In the genomic region with DNA sequence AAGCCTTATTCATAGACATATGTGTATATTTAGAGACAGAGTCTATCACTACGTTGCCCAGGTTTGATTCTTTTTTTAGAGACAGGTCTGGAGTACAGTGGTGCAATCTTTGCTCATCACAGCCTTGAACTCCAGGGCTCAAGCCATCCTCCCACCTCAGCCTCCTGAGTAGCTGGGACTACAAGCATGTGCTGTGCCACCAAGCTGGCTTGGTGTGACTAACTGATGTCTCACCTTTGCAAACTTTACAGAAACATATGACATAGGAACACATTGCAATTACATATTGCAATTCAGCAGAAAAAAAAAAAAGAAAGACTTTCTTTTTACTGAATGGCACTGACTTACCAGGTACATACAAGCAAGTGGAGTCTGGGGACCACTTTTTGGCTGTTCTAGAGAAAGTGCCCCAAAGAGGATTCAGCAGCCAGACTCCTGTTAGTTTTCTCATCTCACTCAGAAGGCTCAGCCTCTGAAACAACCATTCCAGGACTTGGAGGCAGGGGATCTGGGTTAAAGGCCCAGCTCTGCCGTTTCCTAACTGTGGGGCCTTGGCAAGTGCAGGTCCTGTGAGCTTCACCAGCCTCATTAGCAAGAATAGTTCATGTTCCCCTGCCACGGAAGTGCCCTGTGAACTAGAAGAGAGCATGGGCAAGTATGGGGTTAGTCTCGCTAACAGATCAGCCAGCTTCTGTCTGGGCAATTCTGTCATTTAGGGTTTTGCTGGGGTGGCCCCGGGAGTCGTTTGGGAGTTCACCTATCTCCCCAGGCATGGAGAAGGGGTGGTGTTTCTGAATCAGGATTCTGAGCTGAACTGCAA, we compare ENCODE assay signal across 8 cellular contexts. TPM values are rescaled to one million over a fixed set of nuclear protein-coding genes. Genes with fewer than 3 reads are reported as not detected.
DNase-seq lines count a peak whose midpoint lies in the region; ATAC-seq and TF ChIP-seq lines count a peak whose summit lies in the region.

No MANE protein-coding gene starts in this region.

- no peak for TF ChIP-seq POLR2A in NB4 (IDR thresholded peaks at IDR 0.05; ENCODE audit: extremely low read depth, insufficient read length)

- no peaks in the 10 kb centered on the region for H3K79me2 ChIP-seq in neural cell (replicated peaks; ENCODE audit: insufficient read depth, low read length)

- H3K4me2 ChIP-seq in BLaER1 treated with 17β-estradiol and CSF1 and Interleukin-3, amounts not matched to agents 10 nM and 100 nM: peak overlapping the region; percentile 85 to 99 (median 96)
- no peak overlapping the region for H3K4me2 ChIP-seq in neural cell (ENCODE audit: low read length)

- no peaks in the 10 kb centered on the region for H3K9me2 ChIP-seq in neural cell (ENCODE audit: insufficient read depth, low read length)

- TF ChIP-seq RAD21 in neural cell (conservative IDR thresholded peaks at IDR 0.05): no peak

- peak overlapping the region; percentile 43 to 93 (median 82); a peak in 21 of 22 replicates for H3K9ac ChIP-seq in BLaER1 treated with 17β-estradiol and CSF1 and Interleukin-3, amounts not matched to agents 10 nM and 100 nM
- peak overlapping the region in 1 of 2 donors; percentile 79 for H3K9ac ChIP-seq in colonic mucosa (ENCODE audit: low read depth in 2 of 2, low read length in 2 of 2)
- H3K9ac ChIP-seq in neural cell (ENCODE audit: low read length): peak overlapping the region; percentile 89

- H3K9me3 ChIP-seq in BLaER1 treated with 17β-estradiol and CSF1 and Interleukin-3, amounts not matched to agents 10 nM and 100 nM (replicated peaks in 1 of 11): 0 out of 22 replicates have a peak, but pooled peaks cover 0 to 5% (median 0%) of the 10 kb centered on the region in 11 experiments
- H3K9me3 ChIP-seq in colonic mucosa (no peaks in the 10 kb centered on the region), neural cell (ENCODE audit: low read length) (no peaks in the 10 kb centered on the region)

- H3K4me1 ChIP-seq in BLaER1 treated with 17β-estradiol and CSF1 and Interleukin-3, amounts not matched to agents 10 nM and 100 nM: peaks cover 55 to 88% (median 81%) of the 10 kb centered on the region in 10 experiments
- peaks cover 9% of the 10 kb centered on the region for H3K4me1 ChIP-seq in colonic mucosa

- H3K4me3 ChIP-seq in BLaER1 treated with 17β-estradiol and CSF1 and Interleukin-3, amounts not matched to agents 10 nM and 100 nM: peak overlapping the region; percentile 37 to 64 (median 52); a peak in 18 of 20 replicates
- H3K4me3 ChIP-seq in NB4 (ENCODE audit: low read depth, low read length) (peak overlapping the region; percentile 38), colonic mucosa (peak overlapping the region; percentile 4), neural cell (ENCODE audit: low read length) (peak overlapping the region; percentile 65)

- H3K36me3 ChIP-seq in BLaER1 treated with 17β-estradiol and CSF1 and Interleukin-3, amounts not matched to agents 10 nM and 100 nM: no peaks in the 10 kb centered on the region
- H3K36me3 ChIP-seq in colonic mucosa: no peaks in the 10 kb centered on the region
- no peaks in the 10 kb centered on the region for H3K36me3 ChIP-seq in neural cell (ENCODE audit: insufficient read depth, low read length)

- no peak overlapping the region for H2AFZ ChIP-seq in neural cell (ENCODE audit: low read depth, low read length)

- in situ Hi-C loops in G401 (cut with HindIII; ENCODE audit: low sequenced_read_pairs): loop anchor here (10.0 kb wide), 1 partner anchor 279 kb away; no protein-coding TSS in a partner anchor

- no peak for DNase-seq in NB4 (ENCODE audit: low read depth)
- no peak for DNase-seq in colonic mucosa
- no peak for DNase-seq in NCI-H1930 (lab: John Stamatoyannopoulos, UW)
- no peak for DNase-seq in G401 (ENCODE audit: low spot score)

- H3F3A ChIP-seq in neural cell (ENCODE audit: insufficient read depth, low read length, poor library complexity, severe bottlenecking): no peaks in the 10 kb centered on the region

- intact Hi-C loops in colonic mucosa (cut with DNase I): loop anchor here (5.0 kb wide), 1 partner anchor 351 kb away; a partner anchor contains a TSS

- no peaks in the 10 kb centered on the region for H3K27me3 ChIP-seq in BLaER1 treated with 17β-estradiol and CSF1 and Interleukin-3, amounts not matched to agents 10 nM and 100 nM
- H3K27me3 ChIP-seq in colonic mucosa: no peaks in the 10 kb centered on the region
- no peaks in the 10 kb centered on the region for H3K27me3 ChIP-seq in neural cell (ENCODE audit: insufficient read depth, low read depth, low read length)

- peak overlapping the region; percentile 24 to 99 (median 93); a peak in 21 of 22 replicates for H3K27ac ChIP-seq in BLaER1 treated with 17β-estradiol and CSF1 and Interleukin-3, amounts not matched to agents 10 nM and 100 nM
- peak overlapping the region; percentile 55 for H3K27ac ChIP-seq in colonic mucosa
- peak overlapping the region; percentile 98 for H3K27ac ChIP-seq in neural cell (ENCODE audit: low read length)

- TF ChIP-seq CTCF in NB4 (IDR thresholded peaks at IDR 0.05; ENCODE audit: low read depth, low read length): no peak
- TF ChIP-seq CTCF in colonic mucosa (IDR thresholded peaks at IDR 0.05): no peak
- no peak for TF ChIP-seq CTCF in neural cell (IDR thresholded peaks at IDR 0.05; ENCODE audit: poor library complexity, severe bottlenecking)

- H4K20me1 ChIP-seq in BLaER1 treated with 17β-estradiol and CSF1 and Interleukin-3, amounts not matched to agents 10 nM and 100 nM: no peaks in the 10 kb centered on the region
- no peaks in the 10 kb centered on the region for H4K20me1 ChIP-seq in neural cell (ENCODE audit: insufficient read depth)

- TF ChIP-seq EP300 in neural cell (conservative IDR thresholded peaks at IDR 0.05; ENCODE audit: poor library complexity, severe bottlenecking): no peak

- ATAC-seq in GM19395 (IDR thresholded peaks at IDR 0.05; ENCODE audit: unreplicated experiment) (no peak), HG03175 (IDR thresholded peaks at IDR 0.05; ENCODE audit: unreplicated experiment) (no peak)

TF ChIP-seq in neural cell, 6 proteins besides CTCF, POLR2A, EP300 and RAD21:
- TF ChIP-seq SMC3 (conservative IDR thresholded peaks at IDR 0.05; ENCODE audit: poor library complexity) (no peak), EZH2 (IDR thresholded peaks at IDR 0.05; ENCODE audit: borderline replicate concordance, insufficient read depth, low read length, poor library complexity, severe bottlenecking) (no peak), TAF1 (IDR thresholded peaks at IDR 0.05; ENCODE audit: low read depth) (no peak), MXI1 (conservative IDR thresholded peaks at IDR 0.05; ENCODE audit: poor library complexity, severe bottlenecking) (no peak), POLR2AphosphoS5 (IDR thresholded peaks at IDR 0.05) (no peak)
- TF ChIP-seq, protein P1, sequence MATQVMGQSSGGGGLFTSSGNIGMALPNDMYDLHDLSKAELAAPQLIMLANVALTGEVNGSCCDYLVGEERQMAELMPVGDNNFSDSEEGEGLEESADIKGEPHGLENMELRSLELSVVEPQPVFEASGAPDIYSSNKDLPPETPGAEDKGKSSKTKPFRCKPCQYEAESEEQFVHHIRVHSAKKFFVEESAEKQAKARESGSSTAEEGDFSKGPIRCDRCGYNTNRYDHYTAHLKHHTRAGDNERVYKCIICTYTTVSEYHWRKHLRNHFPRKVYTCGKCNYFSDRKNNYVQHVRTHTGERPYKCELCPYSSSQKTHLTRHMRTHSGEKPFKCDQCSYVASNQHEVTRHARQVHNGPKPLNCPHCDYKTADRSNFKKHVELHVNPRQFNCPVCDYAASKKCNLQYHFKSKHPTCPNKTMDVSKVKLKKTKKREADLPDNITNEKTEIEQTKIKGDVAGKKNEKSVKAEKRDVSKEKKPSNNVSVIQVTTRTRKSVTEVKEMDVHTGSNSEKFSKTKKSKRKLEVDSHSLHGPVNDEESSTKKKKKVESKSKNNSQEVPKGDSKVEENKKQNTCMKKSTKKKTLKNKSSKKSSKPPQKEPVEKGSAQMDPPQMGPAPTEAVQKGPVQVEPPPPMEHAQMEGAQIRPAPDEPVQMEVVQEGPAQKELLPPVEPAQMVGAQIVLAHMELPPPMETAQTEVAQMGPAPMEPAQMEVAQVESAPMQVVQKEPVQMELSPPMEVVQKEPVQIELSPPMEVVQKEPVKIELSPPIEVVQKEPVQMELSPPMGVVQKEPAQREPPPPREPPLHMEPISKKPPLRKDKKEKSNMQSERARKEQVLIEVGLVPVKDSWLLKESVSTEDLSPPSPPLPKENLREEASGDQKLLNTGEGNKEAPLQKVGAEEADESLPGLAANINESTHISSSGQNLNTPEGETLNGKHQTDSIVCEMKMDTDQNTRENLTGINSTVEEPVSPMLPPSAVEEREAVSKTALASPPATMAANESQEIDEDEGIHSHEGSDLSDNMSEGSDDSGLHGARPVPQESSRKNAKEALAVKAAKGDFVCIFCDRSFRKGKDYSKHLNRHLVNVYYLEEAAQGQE (IDR thresholded peaks at IDR 0.05; ENCODE audit: borderline replicate concordance): no peak

RNA-seq across cellular contexts. Expression of a gene that starts 11.2 kb away (rescaled TPM):
- total RNA-seq in colonic mucosa: 1 to 10 TPM in 1 of 2 donors, under 1 TPM in 1; 0.64 to 2.1 TPM
- polyA plus RNA-seq in neural cell: 0.05 TPM in 1 of 2 replicates, not detected in the other
- 0.23 and 0.24 TPM in 2 replicates for polyA minus RNA-seq in neural cell
- total RNA-seq in G401 (2014; rRNA removed; shearing (Covaris generic)): 0.47 and 1.2 TPM in 2 replicates

Comparison
In these comparisons a context has a peak if more than half of its experiments do, and no peak if none do; other contexts are left out.
1. H3K4me3 ChIP-seq: peak in every context shown above with its lines; median percentile 65 in neural cell; 52 in BLaER1 treated with 17β-estradiol and CSF1 and Interleukin-3, amounts not matched to agents 10 nM and 100 nM; 38 in NB4; 4 in colonic mucosa.